25 cellular contexts compared by ENCODE assay signal in genomic region chr15:42523331-42523730, GRCh38.
"Had no signal": no experiment of that assay in that cellular context is flagged by ENCODE, and none has a peak within 500 bp of the region (broad histone marks: within the 10 kb centered on the region; RNA-seq: fewer than 3 reads in every experiment).

No MANE protein-coding gene starts in this region.

- H3K36me3 ChIP-seq: neural progenitor cell had no signal

- ATAC-seq: left ventricle myocardium superior; naive thymus-derived CD4-positive, alpha-beta T cell; stimulated activated naive CD8-positive, alpha-beta T cell treated with anti-CD3 and anti-CD28 coated beads, Interleukin-15, amount 100 ng/mL, for 72 hours; upper lobe of right lung had no signal

- DNase-seq: dorsolateral prefrontal cortex; effector CD4-positive, alpha-beta T cell; kidney; left ventricle myocardium superior; mesenchymal stem cell; naive thymus-derived CD4-positive, alpha-beta T cell; right lobe of liver; stimulated activated CD4-positive, alpha-beta T cell treated with anti-CD3 and anti-CD28 coated beads, Interleukin-12 subunit alpha, Interleukin-12 subunit beta, amount 100 ng/mL, for 4 hours; stimulated activated CD4-positive, alpha-beta T cell treated with anti-CD3 and anti-CD28 coated beads, Interleukin-1b, Interleukin-23, amount 100 ng/mL, for 48 hours; stimulated activated CD4-positive, alpha-beta T cell treated with anti-CD3 and anti-CD28 coated beads, Interleukin-4, amount 100 ng/mL, for 1 hour; stimulated activated CD8-positive, alpha-beta memory T cell treated with anti-CD3 and anti-CD28 coated beads, Interleukin-4, amount 100 ng/mL, for 48 hours; stimulated activated naive CD4-positive, alpha-beta T cell; stimulated activated naive CD8-positive, alpha-beta T cell treated with anti-CD3 and anti-CD28 coated beads, Interleukin-15, amount 100 ng/mL, for 72 hours; transverse colon; upper lobe of right lung had no signal

- H3K4me3 Mint-ChIP-seq: mesothelial cell of epicardium; naive thymus-derived CD4-positive, alpha-beta T cell; nephron; neural progenitor cell; stimulated activated naive CD8-positive, alpha-beta T cell treated with anti-CD3 and anti-CD28 coated beads, Interleukin-15, amount 100 ng/mL, for 72 hours had no signal

- H3K27me3 Mint-ChIP-seq: naive thymus-derived CD4-positive, alpha-beta T cell; progenitor cell of endocrine pancreas; stimulated activated naive CD8-positive, alpha-beta T cell treated with anti-CD3 and anti-CD28 coated beads, Interleukin-15, amount 100 ng/mL, for 72 hours had no signal

- H3K4me1 ChIP-seq: neural progenitor cell, parathyroid adenoma, suprapubic skin, transverse colon, upper lobe of right lung, vagina had no signal

- H3K4me1 Mint-ChIP-seq: mesothelial cell of epicardium; nephron; neural progenitor cell; stimulated activated naive CD8-positive, alpha-beta T cell treated with anti-CD3 and anti-CD28 coated beads, Interleukin-15, amount 100 ng/mL, for 72 hours had no signal

- FAIRE-seq: colon, frontal cortex, kidney had no signal

- H3K27me3 ChIP-seq: dorsolateral prefrontal cortex, neural progenitor cell, right lobe of liver, suprapubic skin, transverse colon, upper lobe of right lung, vagina had no signal

- H3K4me3 ChIP-seq: dorsolateral prefrontal cortex, neural progenitor cell, right lobe of liver, smooth muscle cell, suprapubic skin, transverse colon, upper lobe of right lung, vagina had no signal

- H3K27ac ChIP-seq: dorsolateral prefrontal cortex, neural progenitor cell, parathyroid adenoma, right lobe of liver, suprapubic skin, transverse colon, upper lobe of right lung, vagina had no signal

- H3K9me3 ChIP-seq: right lobe of liver, suprapubic skin, transverse colon, upper lobe of right lung, vagina had no signal

- H3K27ac Mint-ChIP-seq: mesothelial cell of epicardium; naive thymus-derived CD4-positive, alpha-beta T cell; nephron; neural progenitor cell; stimulated activated naive CD8-positive, alpha-beta T cell treated with anti-CD3 and anti-CD28 coated beads, Interleukin-15, amount 100 ng/mL, for 72 hours had no signal

- H3K9me3 Mint-ChIP-seq: mesothelial cell of epicardium; naive thymus-derived CD4-positive, alpha-beta T cell; nephron; neural progenitor cell; stimulated activated naive CD8-positive, alpha-beta T cell treated with anti-CD3 and anti-CD28 coated beads, Interleukin-15, amount 100 ng/mL, for 72 hours had no signal
